ENCODE assay signal across 8 cellular contexts in genomic region chr11:64865286-64866172, GRCh38. TPM values are rescaled to one million over a fixed set of nuclear protein-coding genes. Genes with fewer than 3 reads are reported as not detected.
DNase-seq lines count a peak whose midpoint lies in the region; ATAC-seq and TF ChIP-seq lines count a peak whose summit lies in the region.

No MANE protein-coding gene starts in this region.

- no peak for TF ChIP-seq POLR2A in esophagus muscularis mucosa (IDR thresholded peaks at IDR 0.05; ENCODE audit: low read depth)

- TF ChIP-seq EP300 in esophagus muscularis mucosa (IDR thresholded peaks at IDR 0.05), result peak; percentile 23

- intact Hi-C loops in esophagus muscularis mucosa (cut with DNase I), result no loop called here

- H3K36me3 ChIP-seq in SU-DHL-6 (ENCODE audit: low read length), result peaks cover 15% of the 10 kb centered on the region
- peaks cover 0 to 8% (median 4%) of the 10 kb centered on the region in 4 donors for H3K36me3 ChIP-seq in esophagus muscularis mucosa
- peaks cover 0 to 2% (median 0%) of the 10 kb centered on the region in 3 donors for H3K36me3 ChIP-seq in skeletal muscle tissue (ENCODE audit: control insufficient read depth in 3 of 3, insufficient read depth in 3 of 3, low read length in 3 of 3)

- 41% methylated on average over 10 of the region's 15 CpGs for WGBS in esophagus muscularis mucosa

- no peaks in the 10 kb centered on the region for H3K9me2 ChIP-seq in SU-DHL-6 (replicated peaks; ENCODE audit: insufficient read depth, low read length)

- H3K4me3 ChIP-seq in SU-DHL-6 (ENCODE audit: insufficient read depth, low read length, poor library complexity, severe bottlenecking) (peak overlapping the region; percentile 12), esophagus muscularis mucosa (peak overlapping the region; percentile 3 to 45 (median 24)), skeletal muscle tissue (ENCODE audit: low read length in 3 of 3) (peak overlapping the region; percentile 23 to 54 (median 49))

- no peaks in the 10 kb centered on the region for H4K20me1 ChIP-seq in SU-DHL-6 (ENCODE audit: low read depth, low read length)

- H3K79me2 ChIP-seq in SU-DHL-6 (ENCODE audit: insufficient read depth, low read length), result peaks cover 89% of the 10 kb centered on the region

- TF ChIP-seq CTCF in SU-DHL-6 (IDR thresholded peaks at IDR 0.05; ENCODE audit: insufficient read depth, low read length, poor library complexity, severe bottlenecking) (no peak), esophagus muscularis mucosa (IDR thresholded peaks at IDR 0.05) (no peak)

- H3K4me1 ChIP-seq in esophagus muscularis mucosa (peaks cover 96 to 100% (median 98%) of the 10 kb centered on the region in 4 donors), skeletal muscle tissue (ENCODE audit: control insufficient read depth in 3 of 3, insufficient read depth in 3 of 3, low read length in 3 of 3) (peaks cover 72 to 80% (median 75%) of the 10 kb centered on the region in 3 donors)

- H3F3A ChIP-seq in SU-DHL-6 (ENCODE audit: insufficient read depth), result peaks cover 66% of the 10 kb centered on the region

- H3K27me3 ChIP-seq in SU-DHL-6 (ENCODE audit: low read length) (no peaks in the 10 kb centered on the region), esophagus muscularis mucosa (no peaks in the 10 kb centered on the region), skeletal muscle tissue (ENCODE audit: control insufficient read depth in 3 of 3, insufficient read depth in 3 of 3, low read length in 3 of 3) (no peaks in the 10 kb centered on the region)

- H3K4me2 ChIP-seq in SU-DHL-6 (ENCODE audit: low read depth, low read length, poor library complexity, severe bottlenecking), result peak overlapping the region; percentile 62

- no peak overlapping the region for H2AFZ ChIP-seq in SU-DHL-6 (ENCODE audit: low read depth, low read length, severe bottlenecking)

- H3K9me3 ChIP-seq in SU-DHL-6 (ENCODE audit: insufficient read depth, low read length), result no peaks in the 10 kb centered on the region
- no peaks in the 10 kb centered on the region for H3K9me3 ChIP-seq in esophagus muscularis mucosa
- no peaks in the 10 kb centered on the region for H3K9me3 ChIP-seq in skeletal muscle tissue (ENCODE audit: control insufficient read depth in 3 of 3, low read length in 3 of 3)

- H3K9ac ChIP-seq in SU-DHL-6 (ENCODE audit: low read length), result peak overlapping the region; percentile 62
- peak overlapping the region; percentile 64 to 82 (median 80) for H3K9ac ChIP-seq in skeletal muscle tissue (ENCODE audit: low read depth in 1 of 3, low read length in 3 of 3)

- peak; percentile 41 for ATAC-seq in GM21529 (IDR thresholded peaks at IDR 0.05; ENCODE audit: unreplicated experiment)

- H3K27ac ChIP-seq in SU-DHL-6 (ENCODE audit: low read depth, low read length) (peak overlapping the region; percentile 93), esophagus muscularis mucosa (replicated peaks in 1 of 4) (peak overlapping the region; percentile 93 to 98 (median 94)), skeletal muscle tissue (ENCODE audit: low read depth, low read length) (peak overlapping the region; percentile 95)

- DNase-seq in AG08395 (ENCODE audit: low spot score) (peak; percentile 50), esophagus muscularis mucosa (ENCODE audit: extremely low spot score) (no peak), H4 (ENCODE audit: low spot score) (no peak), HUDEP-2 (lab: John Stamatoyannopoulos, UW; ENCODE audit: unreplicated experiment in 76 of 76) (no peak), NCI-H146 (lab: John Stamatoyannopoulos, UW) (no peak)

RNA-seq across cellular contexts. Expression of gene EHD1, which starts 12.9 kb away (rescaled TPM):
- total RNA-seq in esophagus muscularis mucosa (100 to 1,000 TPM in 2 of 4 donors, 10 to 100 TPM in 2; 57.0 to 193 (median 104) TPM), skeletal muscle tissue (28.2 TPM)
- 13.5 and 14.2 TPM in 2 replicates for total RNA-seq in H4 (2014; rRNA removed; shearing (Covaris generic))

RNA-seq across cellular contexts. Expression of gene CDC42BPG, which starts 21.1 kb away (rescaled TPM):
- total RNA-seq in esophagus muscularis mucosa (under 1 TPM in 3 of 4 donors, not detected in 1; 0.33 to 0.46 (median 0.39) TPM), skeletal muscle tissue (under 0.01 TPM)
- total RNA-seq in H4 (2014; rRNA removed; shearing (Covaris generic)), result 0.02 TPM in 1 of 2 replicates, not detected in the other

RNA-seq across cellular contexts. Expression of gene ATG2A, which starts 51.5 kb away (rescaled TPM):
- total RNA-seq in esophagus muscularis mucosa, result 10 to 100 TPM; 19.9 to 28.7 (median 26.1) TPM
- total RNA-seq in skeletal muscle tissue, result 3.1 TPM
- total RNA-seq in H4 (2014; rRNA removed; shearing (Covaris generic)), result 6.0 and 9.5 TPM in 2 replicates

RNA-seq across cellular contexts. Expression of gene MEN1, which starts 55.2 kb away (rescaled TPM):
- total RNA-seq in esophagus muscularis mucosa, result 10 to 100 TPM; 10.4 to 18.7 (median 11.5) TPM
- 7.3 TPM for total RNA-seq in skeletal muscle tissue
- total RNA-seq in H4 (2014; rRNA removed; shearing (Covaris generic)), result 8.9 and 10.6 TPM in 2 replicates

RNA-seq across cellular contexts. Expression of gene PPP2R5B, which starts 59.0 kb away (rescaled TPM):
- total RNA-seq in esophagus muscularis mucosa (10 to 100 TPM; 24.1 to 38.8 (median 29.0) TPM), skeletal muscle tissue (6.3 TPM)
- total RNA-seq in H4 (2014; rRNA removed; shearing (Covaris generic)), result 6.4 and 9.1 TPM in 2 replicates
